ENCODE assay signal across 14 cellular contexts in the genomic region with DNA sequence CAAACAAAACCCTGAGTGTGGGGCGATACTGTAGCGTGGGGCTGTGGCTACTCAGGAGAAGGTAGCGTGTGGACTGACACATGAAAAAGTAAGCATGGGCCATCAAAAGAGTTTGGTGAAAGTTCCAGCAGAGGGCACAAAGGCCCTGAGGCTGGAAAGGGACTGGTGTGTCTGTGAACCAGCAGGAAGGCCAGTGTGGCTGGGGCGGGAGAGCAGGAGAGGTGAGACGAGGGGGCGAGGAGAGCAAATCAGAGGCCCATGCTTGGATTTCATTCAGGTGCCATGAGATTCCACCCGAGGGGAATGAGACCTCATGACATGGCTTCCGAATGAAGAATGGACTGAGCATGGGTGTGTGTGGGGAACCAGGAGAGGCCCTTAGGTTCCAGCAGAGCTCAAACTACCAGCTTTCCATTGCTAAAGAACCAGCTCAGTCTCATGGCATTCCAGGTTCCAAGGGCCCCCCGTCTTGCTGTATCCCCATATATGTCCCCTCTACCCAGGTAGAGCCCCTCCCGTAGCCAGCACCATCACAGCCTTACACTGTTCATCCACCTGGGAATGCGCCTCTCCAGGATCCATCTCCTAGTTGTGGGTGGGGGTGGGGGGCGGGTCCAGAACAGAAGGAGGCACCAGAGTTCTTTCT. TPM values are rescaled to one million over a fixed set of nuclear protein-coding genes. Genes with fewer than 3 reads are reported as not detected.
DNase-seq lines count a peak whose midpoint lies in the region; ATAC-seq and TF ChIP-seq lines count a peak whose summit lies in the region.
"Had no signal": no experiment of that assay in that cellular context is flagged by ENCODE, and none has a peak within 500 bp of the region (broad histone marks: within the 10 kb centered on the region; RNA-seq: fewer than 3 reads in every experiment).

No MANE protein-coding gene starts in this region.

- peaks cover 45% of the 10 kb centered on the region for H3K4me1 Mint-ChIP-seq in activated CD8-positive, alpha-beta memory T cell treated with anti-CD3 and anti-CD28 coated beads, Interleukin-2, amount 10 ng/mL, durations not matched to agents 7 days and 5 days
- H3K4me1 Mint-ChIP-seq in nephron progenitor cell = peaks cover 32% of the 10 kb centered on the region

- H3K27me3 ChIP-seq in HUES48 (ENCODE audit: control insufficient read depth, insufficient read depth, low read length) = no peaks in the 10 kb centered on the region
- H3K27me3 ChIP-seq in adrenal gland = no peaks in the 10 kb centered on the region
- H3K27me3 ChIP-seq: gastroesophageal sphincter, ovary had no signal

- H3K36me3 ChIP-seq in HUES48 (ENCODE audit: control insufficient read depth, insufficient read depth, low read length) (peaks cover 61% of the 10 kb centered on the region), adrenal gland (replicated peaks in 1 of 2) (peaks cover 0 to 37% of the 10 kb centered on the region in 2 donors)
- H3K36me3 ChIP-seq: ovary had no signal

- H3K9ac ChIP-seq in HUES48 (ENCODE audit: low read depth, low read length) = no peak overlapping the region

- intact Hi-C loops in adrenal gland (cut with DNase I) = no loop called here

- H3K9me3 Mint-ChIP-seq in activated CD8-positive, alpha-beta memory T cell treated with anti-CD3 and anti-CD28 coated beads, Interleukin-2, amount 10 ng/mL, durations not matched to agents 7 days and 5 days (ENCODE audit: low read depth) = no peaks in the 10 kb centered on the region
- no peaks in the 10 kb centered on the region for H3K9me3 Mint-ChIP-seq in nephron progenitor cell

- H3K27me3 Mint-ChIP-seq in activated CD8-positive, alpha-beta memory T cell treated with anti-CD3 and anti-CD28 coated beads, Interleukin-2, amount 10 ng/mL, durations not matched to agents 7 days and 5 days = no peaks in the 10 kb centered on the region
- peaks cover 3% of the 10 kb centered on the region for H3K27me3 Mint-ChIP-seq in nephron progenitor cell (ENCODE audit: low read depth, poor library complexity)

- peak; percentile 66 for DNase-seq in activated CD8-positive, alpha-beta memory T cell treated with anti-CD3 and anti-CD28 coated beads for 24 hours
- no peak for DNase-seq in activated CD8-positive, alpha-beta memory T cell treated with anti-CD3 and anti-CD28 coated beads, Interleukin-2, amount 10 ng/mL, durations not matched to agents 7 days and 5 days
- no peak for DNase-seq in adrenal gland
- no peak for DNase-seq in nephron progenitor cell
- no peak for DNase-seq in HEK293T (ENCODE audit: extremely low spot score)
- DNase-seq: NCI-H1092; NCI-H526; ovary; stimulated activated CD4-positive, alpha-beta T cell treated with anti-CD3 and anti-CD28 coated beads, Interleukin-1b, Interleukin-23, amount 100 ng/mL, for 48 hours had no signal

- peaks cover 46% of the 10 kb centered on the region for H3K36me3 Mint-ChIP-seq in activated CD8-positive, alpha-beta memory T cell treated with anti-CD3 and anti-CD28 coated beads, Interleukin-2, amount 10 ng/mL, durations not matched to agents 7 days and 5 days
- H3K36me3 Mint-ChIP-seq in nephron progenitor cell (ENCODE audit: low read depth) = peaks cover 56% of the 10 kb centered on the region

- CTCF ChIA-PET in activated CD8-positive, alpha-beta memory T cell treated with anti-CD3 and anti-CD28 coated beads, Interleukin-2, amount 10 ng/mL, durations not matched to agents 7 days and 5 days (lab: Charles Lee) = no interaction called here
- CTCF ChIA-PET in HEK293T (lab: Yijun Ruan, JAX) = no interaction called here

- no peak for ATAC-seq in activated CD8-positive, alpha-beta memory T cell treated with anti-CD3 and anti-CD28 coated beads, Interleukin-2, amount 10 ng/mL, durations not matched to agents 7 days and 5 days
- ATAC-seq in HG03045 (IDR thresholded peaks at IDR 0.05; ENCODE audit: unreplicated experiment) = no peak
- ATAC-seq in GM19023 (IDR thresholded peaks at IDR 0.05; ENCODE audit: unreplicated experiment) = no peak
- ATAC-seq: gastroesophageal sphincter, left lobe of liver had no signal

- H3K9me3 ChIP-seq in HUES48 (ENCODE audit: control insufficient read depth, insufficient read depth, low read length) (no peaks in the 10 kb centered on the region), adrenal gland (replicated peaks in 1 of 3) (no peaks in the 10 kb centered on the region)
- H3K9me3 ChIP-seq: gastroesophageal sphincter, ovary had no signal

- no peak for TF ChIP-seq CTCF in adrenal gland (IDR thresholded peaks at IDR 0.05)
- TF ChIP-seq CTCF in nephron progenitor cell (IDR thresholded peaks at IDR 0.05) = no peak

- WGBS in adrenal gland, 4 donors = 85 to 89% (median 87%) methylated on average over 10 to 12 of the region's 12 CpGs

- H3K4me3 ChIP-seq in HUES48 (ENCODE audit: low read depth, low read length) (no peak overlapping the region), adrenal gland (no peak overlapping the region)
- H3K4me3 ChIP-seq: gastroesophageal sphincter, ovary had no signal

- TF ChIP-seq POLR2A in adrenal gland (IDR thresholded peaks at IDR 0.05) = no peak

- H3K4me3 Mint-ChIP-seq in activated CD8-positive, alpha-beta memory T cell treated with anti-CD3 and anti-CD28 coated beads, Interleukin-2, amount 10 ng/mL, durations not matched to agents 7 days and 5 days = no peak overlapping the region
- H3K4me3 Mint-ChIP-seq in nephron progenitor cell = no peak overlapping the region

- no peak overlapping the region for H3K27ac Mint-ChIP-seq in activated CD8-positive, alpha-beta memory T cell treated with anti-CD3 and anti-CD28 coated beads, Interleukin-2, amount 10 ng/mL, durations not matched to agents 7 days and 5 days
- peak overlapping the region; percentile 95 for H3K27ac Mint-ChIP-seq in nephron progenitor cell

- peak overlapping the region; percentile 68 for H3K27ac ChIP-seq in HUES48 (ENCODE audit: low read depth, low read length)
- peak overlapping the region in 3 of 5 donors; percentile 30 to 40 (median 31) for H3K27ac ChIP-seq in adrenal gland
- H3K27ac ChIP-seq: gastroesophageal sphincter, ovary had no signal

- POLR2A ChIA-PET in HEK293T (lab: Yijun Ruan, JAX) = interaction anchor here (1.5 to 10.5 kb wide), 2 partner anchors 6 to 89 kb away, joined by 5 to 107 read pairs; no protein-coding TSS in a partner anchor

- H3K4me1 ChIP-seq in HUES48 (ENCODE audit: control insufficient read depth, insufficient read depth, low read length) (no peaks in the 10 kb centered on the region), adrenal gland (replicated peaks in 1 of 2) (peaks cover 5 to 59% of the 10 kb centered on the region in 2 donors)

TF ChIP-seq in HEK293T, 16 proteins besides CTCF, POLR2A, EP300 and RAD21:
- TF ChIP-seq NFRKB (IDR thresholded peaks at IDR 0.05) (no peak), BHLHE40 (IDR thresholded peaks at IDR 0.05; ENCODE audit: borderline replicate concordance) (no peak), HDGF (IDR thresholded peaks at IDR 0.05; ENCODE audit: borderline replicate concordance) (no peak), CTBP1 (IDR thresholded peaks at IDR 0.05; ENCODE audit: borderline replicate concordance) (no peak), ZNF384 (IDR thresholded peaks at IDR 0.05) (no peak), ARNT (IDR thresholded peaks at IDR 0.05) (no peak), SUZ12 (IDR thresholded peaks at IDR 0.05) (no peak)

RNA-seq across cellular contexts. Expression of a gene that starts 31.1 kb away (rescaled TPM):
- 100 to 1,000 TPM; 124 to 129 TPM for total RNA-seq in activated CD8-positive, alpha-beta memory T cell treated with anti-CD3 and anti-CD28 coated beads, Interleukin-2, amount 10 ng/mL, durations not matched to agents 7 days and 5 days
- 100 to 1,000 TPM in 1 of 8 donors, 10 to 100 TPM in 7; 34.1 to 110 (median 47.3) TPM for total RNA-seq in adrenal gland
- 10 to 100 TPM; 23.3 to 67.3 (median 61.7) TPM for polyA plus RNA-seq in adrenal gland

RNA-seq across cellular contexts. Expression of a gene that starts 45.5 kb away (rescaled TPM):
- total RNA-seq in activated CD8-positive, alpha-beta memory T cell treated with anti-CD3 and anti-CD28 coated beads, Interleukin-2, amount 10 ng/mL, durations not matched to agents 7 days and 5 days = 1 to 10 TPM; 3.0 to 4.6 TPM
- 10 to 100 TPM in 7 of 8 donors, 1 to 10 TPM in 1; 7.4 to 49.2 (median 25.5) TPM for total RNA-seq in adrenal gland
- 10 to 100 TPM in 1 of 3 donors, 1 to 10 TPM in 2; 8.6 to 40.1 (median 9.7) TPM for polyA plus RNA-seq in adrenal gland
